ENCODE assay signal across 35 cellular contexts in the genomic region with DNA sequence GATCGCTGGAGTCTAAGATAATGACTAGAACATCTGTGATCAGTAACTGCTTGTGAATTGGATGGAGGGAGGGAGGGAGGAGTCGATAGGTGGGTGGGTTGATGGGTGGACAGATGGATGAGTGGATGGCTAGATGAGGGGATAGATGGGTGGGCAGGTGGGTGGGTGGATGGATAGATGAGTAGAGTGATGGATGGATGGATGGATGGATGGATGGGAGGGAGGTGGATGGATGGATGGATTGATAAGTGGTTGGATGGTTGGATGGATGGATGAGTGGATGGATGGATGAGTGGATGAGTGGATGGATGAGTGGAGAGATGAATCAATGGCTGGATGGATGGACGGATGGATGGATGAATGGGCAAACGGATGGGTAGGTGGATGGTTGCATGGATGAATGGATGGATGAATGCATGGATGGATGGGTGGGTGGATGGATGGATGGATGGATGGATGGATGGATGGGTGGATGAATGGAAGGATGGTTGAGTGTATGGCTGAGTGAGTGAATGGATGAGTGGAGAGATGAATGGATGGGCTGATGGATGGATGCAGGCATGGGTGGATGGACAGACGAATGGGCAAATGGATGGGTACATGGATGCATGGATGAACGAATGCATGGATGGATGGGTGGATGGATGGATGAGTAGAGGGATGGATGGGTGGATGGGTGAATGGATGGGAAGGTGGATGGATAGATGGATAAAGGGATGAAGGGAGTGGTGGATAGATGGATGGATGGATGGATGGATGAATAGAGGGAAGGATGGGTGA.
"Had no signal": no experiment of that assay in that cellular context is flagged by ENCODE, and none has a peak within 500 bp of the region (broad histone marks: within the 10 kb centered on the region; RNA-seq: fewer than 3 reads in every experiment).

No MANE protein-coding gene starts in this region.

- H3K36me3 Mint-ChIP-seq: activated naive CD4-positive, alpha-beta T cell treated with anti-CD3 and anti-CD28 coated beads, Interleukin-2, amount 50 U/mL, for 72 hours; WTC11 had no signal

- H3K36me3 ChIP-seq: brain microvascular endothelial cell, cardiac muscle cell, Peyer's patch, SJSA1 had no signal

- DNase-seq: activated CD4-positive, alpha-beta T cell treated with anti-CD3 and anti-CD28 coated beads for 36 hours; activated CD4-positive, alpha-beta T cell treated with anti-CD3 and anti-CD28 coated beads, Interleukin-2, amount 10 ng/mL, durations not matched to agents 7 days and 5 days; activated CD4-positive, alpha-beta T cell treated with anti-CD3 and anti-CD28 coated beads, Interleukin-2, amount 50 U/mL, for 48 hours; activated CD8-positive, alpha-beta T cell treated with anti-CD3 and anti-CD28 coated beads, Interleukin-2, amount 10 ng/mL, durations not matched to agents 7 days and 5 days; activated gamma-delta T cell; activated naive CD4-positive, alpha-beta T cell treated with anti-CD3 and anti-CD28 coated beads for 36 hours; activated T-cell treated with anti-CD3 and anti-CD28 coated beads, Interleukin-2, amount 50 U/mL, for 24 hours; amniotic stem cell; brain microvascular endothelial cell; NCI-H1092 treated with DMSO at 0.1 percent for 48 hours; NCI-H1417; NCI-H146; NCI-H187; NCI-H2029 treated with DMSO at 0.1 percent for 48 hours; NCI-H2107; NCI-H2171; NCI-H510A; NCI-H526; NCI-H748 treated with DMSO at 0.1 percent for 48 hours; NK-92 treated with Interleukin-12 subunit alpha and Interleukin-12 subunit beta, amount 100 ng/mL, for 24 hours; PC-3; Peyer's patch; RPMI8226; SHP77 treated with DMSO at 0.1 percent for 48 hours; SK-N-SH had no signal

- H3K9ac ChIP-seq: SK-N-SH had no signal

- H3K27ac ChIP-seq: brain microvascular endothelial cell, cardiac muscle cell, Peyer's patch, SJSA1 had no signal

- H3K27ac Mint-ChIP-seq: activated CD4-positive, alpha-beta T cell treated with anti-CD3 and anti-CD28 coated beads for 36 hours; activated CD4-positive, alpha-beta T cell treated with anti-CD3 and anti-CD28 coated beads, Interleukin-2, amount 10 ng/mL, durations not matched to agents 7 days and 5 days; activated naive CD4-positive, alpha-beta T cell treated with anti-CD3 and anti-CD28 coated beads for 36 hours; activated T-cell treated with anti-CD3 and anti-CD28 coated beads, Interleukin-2, amount 50 U/mL, for 24 hours; activated T-helper 2 cell treated with anti-CD3 and anti-CD28 coated beads, Interferon-gamma antibody, Interleukin-2, Interleukin-4, amounts not matched to agents 10 μg/mL and 5 μg/mL and 100 μg/mL, durations not matched to agents 14 hours and 24 hours and 36 hours; T-helper 1 cell treated with Interleukin-12 subunit alpha and Interleukin-12 subunit beta and Interleukin-4 antibody, amounts not matched to agents 30 μg/mL and 1 μg/mL, for 36 hours; T-helper 2 cell treated with Interferon-gamma antibody and Interleukin-4, amounts not matched to agents 5 μg/mL and 100 μg/mL, for 36 hours; WTC11 had no signal

- H3K4me3 ChIP-seq: cardiac muscle cell, Peyer's patch, SJSA1 had no signal

- ATAC-seq: activated CD4-positive, alpha-beta T cell treated with anti-CD3 and anti-CD28 coated beads for 36 hours; activated CD4-positive, CD25-positive, alpha-beta regulatory T cell treated with anti-CD3 and anti-CD28 coated beads, Interleukin-2, amount 50 U/mL, for 24 hours; activated CD8-positive, alpha-beta T cell treated with anti-CD3 and anti-CD28 coated beads, Interleukin-2, amount 10 ng/mL, durations not matched to agents 7 days and 5 days; activated naive CD4-positive, alpha-beta T cell treated with anti-CD3 and anti-CD28 coated beads, Interleukin-2, amount 50 U/mL, for 72 hours; PC-3; WTC11 had no signal

- H3K4me3 Mint-ChIP-seq: activated CD4-positive, alpha-beta T cell treated with anti-CD3 and anti-CD28 coated beads for 36 hours; activated CD4-positive, alpha-beta T cell treated with anti-CD3 and anti-CD28 coated beads, Interleukin-2, amount 10 ng/mL, durations not matched to agents 7 days and 5 days; activated CD8-positive, alpha-beta T cell treated with anti-CD3 and anti-CD28 coated beads, Interleukin-2, amount 10 ng/mL, durations not matched to agents 7 days and 5 days; activated naive CD4-positive, alpha-beta T cell treated with anti-CD3 and anti-CD28 coated beads for 36 hours; activated T-cell treated with anti-CD3 and anti-CD28 coated beads, Interleukin-2, amount 50 U/mL, for 24 hours; central memory CD8-positive, alpha-beta T cell; T-helper 1 cell treated with Interleukin-12 subunit alpha and Interleukin-12 subunit beta and Interleukin-4 antibody, amounts not matched to agents 30 μg/mL and 1 μg/mL, for 36 hours; T-helper 2 cell treated with Interferon-gamma antibody and Interleukin-4, amounts not matched to agents 5 μg/mL and 100 μg/mL, for 36 hours; WTC11 had no signal

- H3K9me3 Mint-ChIP-seq: activated CD4-positive, alpha-beta T cell treated with anti-CD3 and anti-CD28 coated beads, Interleukin-2, amount 10 ng/mL, durations not matched to agents 7 days and 5 days; activated naive CD4-positive, alpha-beta T cell treated with anti-CD3 and anti-CD28 coated beads for 36 hours; activated naive CD4-positive, alpha-beta T cell treated with anti-CD3 and anti-CD28 coated beads, Interleukin-2, amount 50 U/mL, for 72 hours; activated T-cell treated with anti-CD3 and anti-CD28 coated beads, Interleukin-2, amount 50 U/mL, for 24 hours; activated T-helper 2 cell treated with anti-CD3 and anti-CD28 coated beads, Interferon-gamma antibody, Interleukin-2, Interleukin-4, amounts not matched to agents 10 μg/mL and 5 μg/mL and 100 μg/mL, durations not matched to agents 14 hours and 24 hours and 36 hours; central memory CD8-positive, alpha-beta T cell; T-helper 1 cell treated with Interleukin-12 subunit alpha and Interleukin-12 subunit beta and Interleukin-4 antibody, amounts not matched to agents 30 μg/mL and 1 μg/mL, for 36 hours; T-helper 2 cell treated with Interferon-gamma antibody and Interleukin-4, amounts not matched to agents 5 μg/mL and 100 μg/mL, for 36 hours; WTC11 had no signal

- H3K4me1 ChIP-seq: Peyer's patch had no signal

- FAIRE-seq: TTC549 had no signal

- H3K4me1 Mint-ChIP-seq: activated CD4-positive, alpha-beta T cell treated with anti-CD3 and anti-CD28 coated beads for 36 hours; central memory CD8-positive, alpha-beta T cell; WTC11 had no signal

- H3K4me2 ChIP-seq: SK-N-SH had no signal

- H3K9me3 ChIP-seq: Peyer's patch, SJSA1, SK-N-SH had no signal

- H3K27me3 ChIP-seq: brain microvascular endothelial cell, Peyer's patch had no signal
